ENCODE assay signal across 28 cellular contexts in the genomic region with DNA sequence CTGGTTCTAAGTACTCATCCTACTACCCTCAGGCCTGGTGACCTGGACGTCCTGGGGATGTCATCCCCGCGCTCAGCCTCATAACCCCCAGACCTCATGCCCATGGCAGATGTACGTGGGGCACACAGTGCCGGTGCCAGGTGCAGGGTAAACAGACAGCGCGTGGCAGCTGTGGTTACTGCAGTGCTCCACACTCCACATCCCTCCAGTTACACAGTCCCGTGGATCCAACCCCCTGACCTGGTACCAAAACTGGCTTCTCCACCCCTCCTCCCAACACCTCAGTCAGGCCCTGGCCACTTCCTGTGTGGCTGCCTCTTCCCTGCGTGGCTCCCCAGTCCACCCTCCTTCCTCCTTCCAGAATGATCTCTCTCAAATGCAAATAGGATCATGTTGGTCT.
A peak's percentile ranks its signal among the peaks of the same experiment; 100 is the strongest.
DNase-seq lines count a peak whose midpoint lies in the region; TF ChIP-seq lines count a peak whose summit lies in the region.
"Had no signal": no experiment of that assay in that cellular context is flagged by ENCODE, and none has a peak within 500 bp of the region (broad histone marks: within the 10 kb centered on the region; RNA-seq: fewer than 3 reads in every experiment).

No MANE protein-coding gene starts in this region.

- no peaks in the 10 kb centered on the region for H3K79me2 ChIP-seq in Loucy (ENCODE audit: insufficient read depth, low read length)
- H3K79me2 ChIP-seq: hepatocyte had no signal

- H3K27me3 ChIP-seq in Loucy (ENCODE audit: insufficient read depth, low read length, poor library complexity, severe bottlenecking) (no peaks in the 10 kb centered on the region), mesenchymal stem cell (ENCODE audit: control insufficient read depth in 1 of 2, insufficient read depth in 1 of 2, low read length in 2 of 2) (peaks cover 51 to 75% of the 10 kb centered on the region in 2 experiments)
- H3K27me3 ChIP-seq: gastrocnemius medialis, SJSA1 had no signal

- H3K23ac ChIP-seq in mesenchymal stem cell (ENCODE audit: low read length in 2 of 2): no peak overlapping the region

- H3K27ac ChIP-seq in cingulate gyrus (ENCODE audit: low read depth, low read length): peak overlapping the region; percentile 33
- H3K27ac ChIP-seq in substantia nigra (ENCODE audit: low read depth, low read length, poor library complexity, severe bottlenecking): peak overlapping the region; percentile 70
- H3K27ac ChIP-seq in mesenchymal stem cell (ENCODE audit: low read length, poor library complexity, severe bottlenecking): no peak overlapping the region
- H3K27ac ChIP-seq: C4-2B, gastrocnemius medialis, hepatocyte, KMS-11, RWPE1, SJSA1 had no signal

- no peak overlapping the region for H2BK5ac ChIP-seq in mesenchymal stem cell (ENCODE audit: low read depth, low read length, poor library complexity, severe bottlenecking)

- H3K4ac ChIP-seq in mesenchymal stem cell (ENCODE audit: low read depth in 1 of 2, low read length in 2 of 2): no peak overlapping the region

- peaks cover 12% of the 10 kb centered on the region for H3K4me1 ChIP-seq in Loucy (ENCODE audit: insufficient read depth, low read length, poor library complexity, severe bottlenecking)
- H3K4me1 ChIP-seq in mesenchymal stem cell (ENCODE audit: control insufficient read depth, insufficient read depth, low read depth, low read length): peaks cover 2% of the 10 kb centered on the region
- H3K4me1 ChIP-seq: gastrocnemius medialis, HAP-1, SJSA1 had no signal

- WGBS in mesenchymal stem cell: 82% methylated on average over 9 of the region's 9 CpGs

- H3K14ac ChIP-seq in mesenchymal stem cell (ENCODE audit: low read length in 2 of 2): no peak overlapping the region

- no peaks in the 10 kb centered on the region for H4K20me1 ChIP-seq in Loucy (ENCODE audit: insufficient read depth, low read length, poor library complexity, severe bottlenecking)

- no peak for TF ChIP-seq CTCF in Loucy (conservative IDR thresholded peaks at IDR 0.05; ENCODE audit: low read length)

- H3K36me3 ChIP-seq in Loucy (ENCODE audit: insufficient read depth, low read length): no peaks in the 10 kb centered on the region
- no peaks in the 10 kb centered on the region for H3K36me3 ChIP-seq in mesenchymal stem cell (ENCODE audit: control insufficient read depth in 1 of 2, insufficient read depth in 2 of 2, low read depth in 1 of 2, low read length in 2 of 2)
- H3K36me3 ChIP-seq: gastrocnemius medialis, HAP-1, SJSA1 had no signal

- no peak overlapping the region for H3K18ac ChIP-seq in mesenchymal stem cell (ENCODE audit: low read depth in 1 of 2, low read length in 2 of 2)

- no peak overlapping the region for H2BK12ac ChIP-seq in mesenchymal stem cell (ENCODE audit: low read length in 2 of 2)

- H3K9me3 ChIP-seq in Loucy (ENCODE audit: insufficient read depth, low read depth, low read length) (no peaks in the 10 kb centered on the region), mesenchymal stem cell (ENCODE audit: control insufficient read depth, low read length) (no peaks in the 10 kb centered on the region)
- H3K9me3 ChIP-seq: gastrocnemius medialis, HAP-1, mucosa of descending colon, SJSA1 had no signal

- DNase-seq in NCI-H69 (lab: John Stamatoyannopoulos, UW) (peak; percentile 32), substantia nigra (lab: John Stamatoyannopoulos, UW) (peak in 1 of 49 donors; percentile 32), mesenchymal stem cell (no peak), DMS 273 (lab: John Stamatoyannopoulos, UW; ENCODE audit: unreplicated experiment) (no peak), GM19238 (ENCODE audit: insufficient read length, low spot score) (no peak)
- DNase-seq: activated CD4-positive, alpha-beta T cell treated with anti-CD3 and anti-CD28 coated beads, Interleukin-2, amount 10 ng/mL, durations not matched to agents 7 days and 5 days; activated effector memory CD4-positive, alpha-beta T cell treated with anti-CD3 and anti-CD28 coated beads, Interleukin-2, amount 50 U/mL, for 16 hours; activated naive CD8-positive, alpha-beta T cell treated with anti-CD3 and anti-CD28 coated beads for 36 hours; activated T-cell treated with anti-CD3 and anti-CD28 coated beads, Interleukin-2, amount 50 U/mL, for 24 hours; Calu3; cerebellar nuclear complex; EL; gastrocnemius medialis; MM.1S; mucosa of descending colon; natural killer cell; NCI-H1436 treated with DMSO at 0.1 percent for 48 hours; T1000; trophoblast cell had no signal

- H3K9ac ChIP-seq in Loucy (ENCODE audit: low read depth, low read length, poor library complexity, severe bottlenecking) (no peak overlapping the region), mesenchymal stem cell (ENCODE audit: low read length) (no peak overlapping the region)
- H3K9ac ChIP-seq: KMS-11 had no signal

- H3K9me2 ChIP-seq in Loucy (replicated peaks; ENCODE audit: low read depth, low read length): no peaks in the 10 kb centered on the region

- H3K4me2 ChIP-seq in Loucy (ENCODE audit: low read depth, low read length, poor library complexity, severe bottlenecking) (peak overlapping the region; percentile 7), mesenchymal stem cell (ENCODE audit: low read length, poor library complexity, severe bottlenecking) (no peak overlapping the region)
- H3K4me2 ChIP-seq: hepatocyte, KMS-11 had no signal

- no peak overlapping the region for H2BK15ac ChIP-seq in mesenchymal stem cell (ENCODE audit: low read depth, poor library complexity, severe bottlenecking)

- no peak overlapping the region for H4K91ac ChIP-seq in mesenchymal stem cell (ENCODE audit: low read length)

- H4K8ac ChIP-seq in mesenchymal stem cell (ENCODE audit: low read length): no peak overlapping the region

- H2AFZ ChIP-seq in Loucy (ENCODE audit: low read length) (no peak overlapping the region), mesenchymal stem cell (ENCODE audit: low read depth, low read length) (no peak overlapping the region)
- H2AFZ ChIP-seq: hepatocyte had no signal

- H2BK120ac ChIP-seq in mesenchymal stem cell (ENCODE audit: low read depth, low read length): no peak overlapping the region

- H3K79me1 ChIP-seq in mesenchymal stem cell (replicated peaks; ENCODE audit: low read length, poor library complexity, severe bottlenecking): no peaks in the 10 kb centered on the region

- H3K4me3 ChIP-seq in Loucy (ENCODE audit: low read length, poor library complexity, severe bottlenecking) (no peak overlapping the region), mesenchymal stem cell (ENCODE audit: insufficient read depth in 1 of 2, low read depth in 1 of 2, low read length in 2 of 2) (no peak overlapping the region)
- H3K4me3 ChIP-seq: gastrocnemius medialis, HAP-1, hepatocyte, lung, mucosa of descending colon, SJSA1 had no signal

- no peaks in the 10 kb centered on the region for H3F3A ChIP-seq in Loucy (ENCODE audit: low read depth)

- no peak overlapping the region for H2AK5ac ChIP-seq in mesenchymal stem cell (ENCODE audit: low read length, severe bottlenecking)
